In genomic region chr16:19660432-19660831, GRCh38 we compare ENCODE assay signal across 25 cellular contexts.
"Had no signal": no experiment of that assay in that cellular context is flagged by ENCODE, and none has a peak within 500 bp of the region (broad histone marks: within the 10 kb centered on the region; RNA-seq: fewer than 3 reads in every experiment).

No MANE protein-coding gene starts in this region.

- H3K4me1 Mint-ChIP-seq: activated B cell treated with CpG ODN at 0.5 μM for 24 hours; central memory CD8-positive, alpha-beta T cell had no signal

- H3K4me3 ChIP-seq: mucosa of descending colon, right atrium auricular region, SJCRH30, stomach, suprapubic skin, tibial nerve had no signal

- H3K4me1 ChIP-seq: right atrium auricular region, SJCRH30, stomach, suprapubic skin, tibial nerve had no signal

- H3K27me3 Mint-ChIP-seq: activated B cell treated with CpG ODN at 0.5 μM for 24 hours; activated naive CD8-positive, alpha-beta T cell; central memory CD8-positive, alpha-beta T cell; natural killer cell treated with Interleukin-12 subunit alpha and Interleukin-12 subunit beta and Interleukin-15 and Interleukin-18, amount 100 ng/mL, for 72 hours had no signal

- ATAC-seq: left cardiac atrium; left ventricle myocardium superior; mucosa of descending colon; natural killer cell treated with Interleukin-12 subunit alpha and Interleukin-12 subunit beta and Interleukin-15 and Interleukin-18, amount 100 ng/mL, for 72 hours; SK-N-SH treated with all-trans-retinoic acid at 6 μM for 48 hours had no signal

- H3K36me3 ChIP-seq: right atrium auricular region, SJCRH30 had no signal

- DNase-seq: activated B cell treated with CpG ODN at 0.5 μM for 24 hours; activated CD4-positive, alpha-beta T cell treated with anti-CD3 and anti-CD28 coated beads for 48 hours; activated T-cell treated with anti-CD3 and anti-CD28 coated beads for 4 hours; brain microvascular endothelial cell; dermis blood vessel endothelial cell; effector CD8-positive, alpha-beta T cell; erythroblast; head of caudate nucleus; hippocampal formation; left cardiac atrium; left ventricle myocardium superior; mucosa of descending colon; SJCRH30; stimulated activated CD4-positive, alpha-beta T cell treated with anti-CD3 and anti-CD28 coated beads, Interleukin-15, amount 100 ng/mL, for 24 hours; stomach; T-helper 1 cell had no signal

- H3K9me3 ChIP-seq: mucosa of descending colon, SJCRH30, stomach, suprapubic skin had no signal

- H3K27ac ChIP-seq: brain microvascular endothelial cell, right atrium auricular region, SJCRH30, stomach, suprapubic skin, tibial nerve had no signal

- H3K27ac Mint-ChIP-seq: activated B cell treated with CpG ODN at 0.5 μM for 24 hours; activated naive CD8-positive, alpha-beta T cell; activated T-helper 2 cell treated with anti-CD3 and anti-CD28 coated beads, Interferon-gamma antibody, Interleukin-2, Interleukin-4, amounts not matched to agents 10 μg/mL and 5 μg/mL and 100 μg/mL, durations not matched to agents 14 hours and 24 hours and 36 hours; natural killer cell treated with Interleukin-12 subunit alpha and Interleukin-12 subunit beta and Interleukin-15 and Interleukin-18, amount 100 ng/mL, for 72 hours; T-helper 2 cell treated with Interferon-gamma antibody and Interleukin-4, amounts not matched to agents 5 μg/mL and 100 μg/mL, for 36 hours had no signal

- H3K27me3 ChIP-seq: brain microvascular endothelial cell, right atrium auricular region, SJCRH30, stomach, suprapubic skin, tibial nerve had no signal

- H3K4me3 Mint-ChIP-seq: activated B cell treated with CpG ODN at 0.5 μM for 24 hours; activated naive CD8-positive, alpha-beta T cell; central memory CD8-positive, alpha-beta T cell; natural killer cell treated with Interleukin-12 subunit alpha and Interleukin-12 subunit beta and Interleukin-15 and Interleukin-18, amount 100 ng/mL, for 72 hours; T-helper 2 cell treated with Interferon-gamma antibody and Interleukin-4, amounts not matched to agents 5 μg/mL and 100 μg/mL, for 36 hours had no signal
